In the genomic region with DNA sequence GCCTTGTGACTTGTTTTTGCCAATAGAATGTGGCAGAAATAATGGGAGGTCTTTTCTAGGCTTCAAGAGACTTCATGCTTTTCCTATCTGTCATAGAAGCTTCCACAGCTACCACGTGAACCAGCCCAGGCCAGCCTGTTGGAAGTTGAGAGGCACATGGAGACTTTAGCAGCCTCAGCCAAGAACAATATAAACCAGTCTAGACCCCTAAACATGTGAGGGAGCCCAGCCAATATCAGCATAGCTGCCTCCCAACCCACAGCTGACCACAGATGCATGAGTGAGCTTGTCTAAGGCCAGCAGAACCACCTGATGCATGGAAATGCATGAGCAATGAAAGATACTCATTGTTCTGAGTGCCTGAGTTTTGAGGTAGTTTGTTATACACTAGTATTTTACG, we compare ENCODE assay signal across 22 cellular contexts.
A peak's percentile ranks its signal among the peaks of the same experiment; 100 is the strongest.
DNase-seq lines count a peak whose midpoint lies in the region; ATAC-seq, FAIRE-seq and TF ChIP-seq lines count a peak whose summit lies in the region.
"Had no signal": no experiment of that assay in that cellular context is flagged by ENCODE, and none has a peak within 500 bp of the region (broad histone marks: within the 10 kb centered on the region; RNA-seq: fewer than 3 reads in every experiment).

No MANE protein-coding gene starts in this region.

- no peaks in the 10 kb centered on the region for H3K79me2 ChIP-seq in H1 (ENCODE audit: control insufficient read depth in 1 of 2, insufficient read depth in 2 of 2, low read length in 2 of 2)

- no peak overlapping the region for H3K56ac ChIP-seq in H1 (replicated peaks; ENCODE audit: insufficient read length, low read depth, low read length)

- H3K23ac ChIP-seq in H1 (ENCODE audit: insufficient read length): no peak overlapping the region

- H2BK15ac ChIP-seq in H1 (ENCODE audit: low read length): peak overlapping the region; percentile 83; the same call in 1 of the 2 replicates

- H3K4me3 Mint-ChIP-seq in Calu3 (ENCODE audit: low read depth, unreplicated experiment) (no peak overlapping the region), endodermal cell (no peak overlapping the region)
- H3K4me3 Mint-ChIP-seq: CD4-positive, alpha-beta memory T cell had no signal

- peak overlapping the region; percentile 3 for H3K27ac ChIP-seq in RWPE2 (ENCODE audit: poor library complexity, severe bottlenecking)
- no peak overlapping the region for H3K27ac ChIP-seq in H1 (ENCODE audit: low read depth, low read length)
- no peak overlapping the region for H3K27ac ChIP-seq in endodermal cell (ENCODE audit: low read depth, low read length)
- H3K27ac ChIP-seq: colonic mucosa, neutrophil, testis had no signal

- no peak for TF ChIP-seq CTCF in RWPE2 (IDR thresholded peaks at IDR 0.05; ENCODE audit: poor library complexity, severe bottlenecking)
- no peak for TF ChIP-seq CTCF in H1 (IDR thresholded peaks at IDR 0.05; ENCODE audit: control extremely low read depth in 1 of 3, insufficient read depth in 1 of 3, low read depth in 1 of 3, low read length in 3 of 3)
- no peak for TF ChIP-seq CTCF in kidney epithelial cell (IDR thresholded peaks at IDR 0.05; ENCODE audit: insufficient read depth, low read length, poor library complexity, severe bottlenecking)
- TF ChIP-seq CTCF in Calu3 (IDR thresholded peaks at IDR 0.05; ENCODE audit: unreplicated experiment): no peak
- no peak for TF ChIP-seq CTCF in endodermal cell (conservative IDR thresholded peaks at IDR 0.05)

- no peak overlapping the region for H2BK5ac ChIP-seq in H1 (ENCODE audit: low read depth, low read length)

- H2BK12ac ChIP-seq in H1 (ENCODE audit: low read depth, low read length): peak overlapping the region; percentile 61; the same call in 1 of the 2 replicates

- no peak overlapping the region for H4K8ac ChIP-seq in H1 (ENCODE audit: extremely low read depth, insufficient read depth, low read length)

- CTCF ChIA-PET in H1 (lab: Charles Lee; ENCODE audit: partially characterized antibody) (interaction anchor here (1.5 kb wide), 1 partner anchor 25 kb away, joined by 3 read pairs; no protein-coding TSS in a partner anchor), Calu3 (lab: Charles Lee) (no interaction called here)

- DNase-seq in Daoy (ENCODE audit: low read depth): peak; percentile 65
- DNase-seq in RWPE2 (ENCODE audit: low spot score): no peak
- DNase-seq in H1 (ENCODE audit: low read depth in 1 of 2, low spot score in 2 of 2): no peak
- DNase-seq in kidney epithelial cell (ENCODE audit: low read depth): peak; percentile 52
- no peak for DNase-seq in Calu3
- no peak for DNase-seq in stimulated activated CD4-positive, alpha-beta T cell treated with anti-CD3 and anti-CD28 coated beads, Interleukin-4, amount 100 ng/mL, for 4 hours
- DNase-seq in endodermal cell: no peak
- DNase-seq: ACHN; activated CD4-positive, alpha-beta T cell treated with anti-CD3 and anti-CD28 coated beads, Interleukin-2, amount 50 U/mL, for 1 hour; activated gamma-delta T cell; amygdala; CD4-positive, alpha-beta memory T cell; colonic mucosa; DMS79; KBM-7; NCI-H1105; NCI-H524 treated with DMSO at 0.1 percent for 48 hours; testis had no signal

- no peak overlapping the region for H2AFZ ChIP-seq in H1 (ENCODE audit: low read length)

- H3K9me3 Mint-ChIP-seq in Calu3 (ENCODE audit: low read depth, unreplicated experiment) (peaks cover 9% of the 10 kb centered on the region), endodermal cell (peaks cover 10% of the 10 kb centered on the region)

- H3K4me1 Mint-ChIP-seq in Calu3 (ENCODE audit: low read depth, unreplicated experiment) (peaks cover 39% of the 10 kb centered on the region), endodermal cell (peaks cover 40% of the 10 kb centered on the region)
- H3K4me1 Mint-ChIP-seq: CD4-positive, alpha-beta memory T cell had no signal

- POLR2A ChIA-PET in H1 (lab: Charles Lee; ENCODE audit: partially characterized antibody): interaction anchor here (0.7 kb wide), 1 partner anchor 463 kb away, joined by 3 read pairs; no protein-coding TSS in a partner anchor

- H3K36me3 ChIP-seq in RWPE2 (ENCODE audit: low read depth): no peaks in the 10 kb centered on the region
- H3K36me3 ChIP-seq in H1 (ENCODE audit: control insufficient read depth in 2 of 4, insufficient read depth in 4 of 4, low read length in 3 of 4): no peaks in the 10 kb centered on the region; a peak in 1 of 8 replicates
- no peaks in the 10 kb centered on the region for H3K36me3 ChIP-seq in kidney epithelial cell (ENCODE audit: control insufficient read depth, insufficient read depth, low read length)
- H3K36me3 ChIP-seq in endodermal cell (ENCODE audit: control insufficient read depth, insufficient read depth, low read length): no peaks in the 10 kb centered on the region
- H3K36me3 ChIP-seq: colonic mucosa, neutrophil had no signal

- 93% methylated on average over 2 of the region's 2 CpGs; no CpG with 5 or more reads in 1 of the 2 experiments for WGBS in H1 (ENCODE audit: extremely low coverage in 1 of 2, insufficient coverage in 1 of 2, insufficient read length in 1 of 2, insufficient replicate concordance in 2 of 2, low coverage in 1 of 2, low lambda C conversion rate in 2 of 2, missing lambda C conversion rate in 1 of 2), 2 experiments
- 96% methylated on average over 2 of the region's 2 CpGs; no CpG with 5 or more reads in 1 of the 2 experiments for whole genome bisulfite sequencing in endodermal cell (ENCODE audit: insufficient coverage in 1 of 2, insufficient read length in 1 of 2), 2 experiments

- no peaks in the 10 kb centered on the region for H3K9me3 ChIP-seq in RWPE2 (ENCODE audit: severe bottlenecking)
- H3K9me3 ChIP-seq in H1 (ENCODE audit: insufficient read depth in 2 of 2, low read depth in 1 of 2, low read length in 1 of 2): 0 out of 4 replicates have a peak, but pooled peaks cover 0 to 3% of the 10 kb centered on the region in 2 experiments
- peaks cover 12% of the 10 kb centered on the region for H3K9me3 ChIP-seq in endodermal cell (ENCODE audit: control insufficient read depth, low read length)
- H3K9me3 ChIP-seq: colonic mucosa, neutrophil, testis had no signal

- H3K4me1 ChIP-seq in RWPE2 (ENCODE audit: insufficient read depth, poor library complexity, severe bottlenecking) (peaks cover 22% of the 10 kb centered on the region), H1 (replicated peaks in 1 of 4; ENCODE audit: control insufficient read depth in 3 of 4, insufficient read depth in 4 of 4, low read length in 3 of 4) (peaks cover 6 to 18% (median 10%) of the 10 kb centered on the region in 4 experiments), endodermal cell (ENCODE audit: control insufficient read depth, insufficient read depth, low read length) (peaks cover 5% of the 10 kb centered on the region)
- H3K4me1 ChIP-seq: colonic mucosa, testis had no signal

- H2BK20ac ChIP-seq in H1 (ENCODE audit: low read length): peak overlapping the region; percentile 48; the same call in 1 of the 2 replicates

- H3K27me3 ChIP-seq in RWPE2 (ENCODE audit: insufficient read depth, poor library complexity, severe bottlenecking) (no peaks in the 10 kb centered on the region), H1 (replicated peaks in 1 of 4; ENCODE audit: control insufficient read depth in 3 of 4, extremely low read depth in 1 of 4, insufficient read depth in 3 of 4, low read length in 3 of 4) (no peaks in the 10 kb centered on the region), kidney epithelial cell (ENCODE audit: control insufficient read depth, insufficient read depth, low read length) (no peaks in the 10 kb centered on the region), endodermal cell (ENCODE audit: control insufficient read depth, insufficient read depth, low read length, poor library complexity, severe bottlenecking) (no peaks in the 10 kb centered on the region)
- H3K27me3 ChIP-seq: colonic mucosa, neutrophil, testis had no signal

- H3K79me1 ChIP-seq in H1 (ENCODE audit: low read depth, low read length): no peaks in the 10 kb centered on the region

- H4K91ac ChIP-seq in H1 (replicated peaks; ENCODE audit: insufficient read length, low read length): no peak overlapping the region

- intact Hi-C loops in Calu3 (cut with micrococcal nuclease; ENCODE audit: unreplicated experiment): loop anchor here (10.0 kb wide), 1 partner anchor 168 kb away; no protein-coding TSS in a partner anchor

- H3K4me2 ChIP-seq in H1 (ENCODE audit: insufficient read depth in 1 of 2, low read depth in 2 of 2, low read length in 2 of 2): no peak overlapping the region

- H3K9ac ChIP-seq in H1 (replicated peaks in 1 of 4; ENCODE audit: extremely low read depth in 1 of 4, low read depth in 3 of 4, low read length in 3 of 4) (no peak overlapping the region), endodermal cell (ENCODE audit: extremely low read depth, low read length, poor library complexity, severe bottlenecking) (no peak overlapping the region)

- no peak for TF ChIP-seq EP300 in H1 (IDR thresholded peaks at IDR 0.05; ENCODE audit: borderline replicate concordance in 1 of 2, low read depth in 2 of 2, low read length in 2 of 2)

- no peak; the same call in 2 of the 3 replicates for ATAC-seq in RWPE2 (ENCODE audit: low read depth)
- no peak for ATAC-seq in HG03354 (IDR thresholded peaks at IDR 0.05; ENCODE audit: poor library complexity, severe bottlenecking, unreplicated experiment)
- ATAC-seq: HCT116 had no signal

- H3K4ac ChIP-seq in H1 (replicated peaks; ENCODE audit: insufficient read length, low read depth, low read length): no peak overlapping the region

- H3K14ac ChIP-seq in H1 (ENCODE audit: insufficient read length): no peak overlapping the region

- H3K27me3 Mint-ChIP-seq in Calu3 (ENCODE audit: unreplicated experiment): no peaks in the 10 kb centered on the region
- peaks cover 14% of the 10 kb centered on the region for H3K27me3 Mint-ChIP-seq in endodermal cell (ENCODE audit: insufficient read depth)
- H3K27me3 Mint-ChIP-seq: CD4-positive, alpha-beta memory T cell had no signal

- H4K5ac ChIP-seq in H1 (ENCODE audit: insufficient read length, low read depth, low read length): no peak overlapping the region

- no TSS peak for BruUV-seq in Calu3 (replicated peaks; lab: Mats Ljungman, UMichigan)

- H2AK5ac ChIP-seq in H1 (ENCODE audit: low read depth, low read length): no peak overlapping the region

- TF ChIP-seq RAD21 in H1 (IDR thresholded peaks at IDR 0.05 in 1 of 2, conservative IDR thresholded peaks at IDR 0.05 in 1 of 2; ENCODE audit: low read depth in 2 of 2, low read length in 2 of 2): no peak

- 0 out of 2 replicates have a peak overlapping the region, but pooled peaks have one; percentile 25 for H3K18ac ChIP-seq in H1 (ENCODE audit: extremely low read depth, low read length)

- H3K27ac Mint-ChIP-seq in Calu3 (ENCODE audit: unreplicated experiment) (no peak overlapping the region), endodermal cell (no peak overlapping the region)
- H3K27ac Mint-ChIP-seq: CD4-positive, alpha-beta memory T cell had no signal

- peaks cover 2% of the 10 kb centered on the region; the same call in 1 of the 2 replicates for H3K23me2 ChIP-seq in H1 (ENCODE audit: low read depth, low read length)

- H3K4me3 ChIP-seq in RWPE2 (ENCODE audit: severe bottlenecking) (no peak overlapping the region), H1 (ENCODE audit: extremely low read depth in 1 of 4, insufficient read depth in 2 of 4, low read depth in 3 of 4, low read length in 4 of 4) (no peak overlapping the region), kidney epithelial cell (ENCODE audit: low read depth, low read length) (no peak overlapping the region), endodermal cell (ENCODE audit: low read length) (no peak overlapping the region)
- H3K4me3 ChIP-seq: colonic mucosa, testis had no signal

- H3K36me3 Mint-ChIP-seq in Calu3 (ENCODE audit: insufficient read depth, unreplicated experiment): peaks cover 10% of the 10 kb centered on the region
- H3K36me3 Mint-ChIP-seq in endodermal cell (ENCODE audit: low read depth): no peaks in the 10 kb centered on the region
- H3K36me3 Mint-ChIP-seq: CD4-positive, alpha-beta memory T cell had no signal

- no peak overlapping the region for H2BK120ac ChIP-seq in H1 (replicated peaks; ENCODE audit: low read depth, low read length)

- no peak for FAIRE-seq in H1 (lab: Jason Lieb, UNC)
- FAIRE-seq: endometrium had no signal

- no peaks in the 10 kb centered on the region for H4K20me1 ChIP-seq in H1 (replicated peaks in 1 of 2; ENCODE audit: control insufficient read depth in 1 of 2, insufficient read depth in 2 of 2, low read length in 2 of 2)

- TF ChIP-seq POLR2A in H1 (IDR thresholded peaks at IDR 0.05; ENCODE audit: control extremely low read depth in 1 of 2, low read depth in 2 of 2, low read length in 2 of 2): no peak

Comparison
In these comparisons a context has a peak if more than half of its experiments do, and no peak if none do; other contexts are left out.
1. DNase-seq: peak in Daoy (single experiment) and kidney epithelial cell (single experiment); none in RWPE2 (single experiment), H1 (0 of 2), Calu3 (single experiment), stimulated activated CD4-positive, alpha-beta T cell treated with anti-CD3 and anti-CD28 coated beads, Interleukin-4, amount 100 ng/mL, for 4 hours (0 of 2) and endodermal cell (single experiment).